In the genomic region with DNA sequence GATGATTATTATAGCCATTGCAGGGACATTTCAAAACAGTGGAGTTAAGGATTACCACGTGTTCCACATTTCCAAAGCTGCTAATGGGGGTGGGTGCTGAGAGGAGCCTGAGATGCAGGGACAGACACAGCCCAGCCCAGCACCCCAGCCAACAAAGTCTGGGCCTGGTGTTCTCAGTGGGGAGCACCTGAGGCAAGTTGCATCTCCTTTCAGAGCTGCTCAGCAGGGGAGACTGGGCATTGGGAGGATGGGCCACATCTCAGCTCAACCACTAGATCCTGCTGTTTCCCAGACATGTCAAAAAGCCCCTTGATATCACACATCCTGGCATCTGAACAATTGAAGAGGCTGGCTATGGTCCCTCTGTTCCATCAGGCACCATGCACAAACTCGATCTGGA, we compare ENCODE assay signal across 16 cellular contexts.
DNase-seq lines count a peak whose midpoint lies in the region; TF ChIP-seq lines count a peak whose summit lies in the region.
"Had no signal": no experiment of that assay in that cellular context is flagged by ENCODE, and none has a peak within 500 bp of the region (broad histone marks: within the 10 kb centered on the region; RNA-seq: fewer than 3 reads in every experiment).

No MANE protein-coding gene starts in this region.

- 41% methylated on average over 2 of the region's 2 CpGs for WGBS in esophagus muscularis mucosa

- no TSS peak for BruUV-seq in OCI-LY7 (replicated peaks; lab: Mats Ljungman, UMichigan)

- no peak overlapping the region for H3K4me2 ChIP-seq in OCI-LY7 (ENCODE audit: low read length)
- H3K4me2 ChIP-seq: BLaER1 treated with 17β-estradiol and CSF1 and Interleukin-3, amounts not matched to agents 10 nM and 100 nM had no signal

- no peaks in the 10 kb centered on the region for H3K9me2 ChIP-seq in OCI-LY7 (ENCODE audit: insufficient read depth, low read length)

- no peak for TF ChIP-seq CTCF in esophagus muscularis mucosa (IDR thresholded peaks at IDR 0.05)
- TF ChIP-seq CTCF in OCI-LY7 (conservative IDR thresholded peaks at IDR 0.05; ENCODE audit: low read length), result no peak

- no peak overlapping the region for H2AFZ ChIP-seq in OCI-LY7 (ENCODE audit: low read length)

- intact Hi-C loops in esophagus muscularis mucosa (cut with DNase I), result no loop called here
- intact Hi-C loops in OCI-LY7 (cut with micrococcal nuclease; ENCODE audit: unreplicated experiment), result no loop called here

- no peaks in the 10 kb centered on the region for H3K36me3 ChIP-seq in esophagus muscularis mucosa
- no peaks in the 10 kb centered on the region for H3K36me3 ChIP-seq in OCI-LY7 (ENCODE audit: insufficient read depth, low read length)
- H3K36me3 ChIP-seq: BLaER1 treated with 17β-estradiol and CSF1 and Interleukin-3, amounts not matched to agents 10 nM and 100 nM; SJSA1 had no signal

- no peaks in the 10 kb centered on the region for H3K79me2 ChIP-seq in OCI-LY7 (ENCODE audit: insufficient read depth, low read depth, low read length)

- no peak overlapping the region for H3K4me3 ChIP-seq in esophagus muscularis mucosa
- H3K4me3 ChIP-seq in OCI-LY7 (ENCODE audit: low read depth, low read length, poor library complexity, severe bottlenecking), result no peak overlapping the region
- H3K4me3 ChIP-seq: BLaER1 treated with 17β-estradiol and CSF1 and Interleukin-3, amounts not matched to agents 10 nM and 100 nM; SJSA1 had no signal

- POLR2A ChIA-PET in OCI-LY7 (lab: Charles Lee), result interaction anchor here (1.7 kb wide), 1 partner anchor 13 kb away, joined by 5 read pairs; no protein-coding TSS in a partner anchor

- no peak for TF ChIP-seq POLR2A in esophagus muscularis mucosa (IDR thresholded peaks at IDR 0.05; ENCODE audit: low read depth)

- no peaks in the 10 kb centered on the region for H4K20me1 ChIP-seq in OCI-LY7 (ENCODE audit: insufficient read depth, low read length)
- H4K20me1 ChIP-seq: BLaER1 treated with 17β-estradiol and CSF1 and Interleukin-3, amounts not matched to agents 10 nM and 100 nM had no signal

- H3K4me1 ChIP-seq in esophagus muscularis mucosa, result no peaks in the 10 kb centered on the region
- H3K4me1 ChIP-seq in OCI-LY7 (ENCODE audit: insufficient read depth, low read length, poor library complexity, severe bottlenecking), result no peaks in the 10 kb centered on the region
- H3K4me1 ChIP-seq: BLaER1 treated with 17β-estradiol and CSF1 and Interleukin-3, amounts not matched to agents 10 nM and 100 nM; SJSA1 had no signal

- TF ChIP-seq EP300 in esophagus muscularis mucosa (IDR thresholded peaks at IDR 0.05), result no peak

- no peaks in the 10 kb centered on the region for H3K27me3 ChIP-seq in esophagus muscularis mucosa
- H3K27me3 ChIP-seq: BLaER1 treated with 17β-estradiol and CSF1 and Interleukin-3, amounts not matched to agents 10 nM and 100 nM; SJSA1 had no signal

- CTCF ChIA-PET in OCI-LY7 (lab: Charles Lee; ENCODE audit: unreplicated experiment), result no interaction called here

- H3K27ac ChIP-seq in esophagus muscularis mucosa (replicated peaks in 1 of 4) (no peak overlapping the region), OCI-LY7 (ENCODE audit: low read depth, low read length, poor library complexity, severe bottlenecking) (no peak overlapping the region)
- H3K27ac ChIP-seq: BLaER1 treated with 17β-estradiol and CSF1 and Interleukin-3, amounts not matched to agents 10 nM and 100 nM; SJSA1 had no signal

- DNase-seq in NCI-H2081 (lab: John Stamatoyannopoulos, UW), result peak; percentile 14 to 66
- DNase-seq in NCI-H2081 treated with DMSO at 0.1 percent for 48 hours (lab: John Stamatoyannopoulos, UW), result no peak
- peak; percentile 63 for DNase-seq in NCI-H345 (lab: John Stamatoyannopoulos, UW)
- DNase-seq in esophagus muscularis mucosa (ENCODE audit: extremely low spot score), result peak; percentile 82
- DNase-seq in germinal center (ENCODE audit: low spot score), result no peak
- DNase-seq in OCI-LY7 (ENCODE audit: low spot score), result no peak
- DNase-seq in medulla oblongata (ENCODE audit: extremely low spot score), result no peak
- DNase-seq: 8988T; Calu3; CD4-positive, alpha-beta memory T cell; NCI-H510A; NCI-H774; OCI-M1; T-helper 1 cell had no signal

- no peaks in the 10 kb centered on the region for H3K9me3 ChIP-seq in esophagus muscularis mucosa
- no peaks in the 10 kb centered on the region for H3K9me3 ChIP-seq in OCI-LY7 (ENCODE audit: low read length)
- H3K9me3 ChIP-seq: BLaER1 treated with 17β-estradiol and CSF1 and Interleukin-3, amounts not matched to agents 10 nM and 100 nM; SJSA1 had no signal

Comparison
In these comparisons a context has a peak if more than half of its experiments do, and no peak if none do; other contexts are left out.
1. DNase-seq: peak in NCI-H2081 (2 of 2), NCI-H345 (single experiment) and esophagus muscularis mucosa (single experiment); none in NCI-H2081 treated with DMSO at 0.1 percent for 48 hours (single experiment), germinal center (single experiment), OCI-LY7 (single experiment) and medulla oblongata (single experiment).